ENCODE assay signal across 1 cellular context in the genomic region with DNA sequence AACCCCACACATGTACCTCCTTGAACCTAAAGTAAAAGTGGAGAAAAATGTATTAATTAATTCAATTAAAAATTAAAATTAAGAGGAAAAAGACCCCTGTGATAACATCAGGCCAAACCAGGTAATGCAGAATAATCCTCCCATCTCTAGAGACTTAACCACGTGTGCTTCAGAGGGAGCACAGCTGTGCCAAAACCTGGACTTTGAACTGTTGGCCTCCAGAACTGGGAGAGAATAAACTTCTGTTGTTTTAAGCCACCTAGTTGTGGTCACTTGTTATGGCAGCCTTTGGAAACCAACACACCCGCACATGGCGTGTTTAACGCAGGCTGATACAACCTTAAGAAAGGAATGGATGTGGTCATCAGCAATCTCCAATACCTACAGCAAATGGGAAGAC.
TF ChIP-seq lines count a peak whose summit lies in the region.

No MANE protein-coding gene starts in this region.

TF ChIP-seq in GM23338, 12 proteins besides CTCF, POLR2A, EP300 and RAD21 (continued from another document):
- TF ChIP-seq, protein P1, sequence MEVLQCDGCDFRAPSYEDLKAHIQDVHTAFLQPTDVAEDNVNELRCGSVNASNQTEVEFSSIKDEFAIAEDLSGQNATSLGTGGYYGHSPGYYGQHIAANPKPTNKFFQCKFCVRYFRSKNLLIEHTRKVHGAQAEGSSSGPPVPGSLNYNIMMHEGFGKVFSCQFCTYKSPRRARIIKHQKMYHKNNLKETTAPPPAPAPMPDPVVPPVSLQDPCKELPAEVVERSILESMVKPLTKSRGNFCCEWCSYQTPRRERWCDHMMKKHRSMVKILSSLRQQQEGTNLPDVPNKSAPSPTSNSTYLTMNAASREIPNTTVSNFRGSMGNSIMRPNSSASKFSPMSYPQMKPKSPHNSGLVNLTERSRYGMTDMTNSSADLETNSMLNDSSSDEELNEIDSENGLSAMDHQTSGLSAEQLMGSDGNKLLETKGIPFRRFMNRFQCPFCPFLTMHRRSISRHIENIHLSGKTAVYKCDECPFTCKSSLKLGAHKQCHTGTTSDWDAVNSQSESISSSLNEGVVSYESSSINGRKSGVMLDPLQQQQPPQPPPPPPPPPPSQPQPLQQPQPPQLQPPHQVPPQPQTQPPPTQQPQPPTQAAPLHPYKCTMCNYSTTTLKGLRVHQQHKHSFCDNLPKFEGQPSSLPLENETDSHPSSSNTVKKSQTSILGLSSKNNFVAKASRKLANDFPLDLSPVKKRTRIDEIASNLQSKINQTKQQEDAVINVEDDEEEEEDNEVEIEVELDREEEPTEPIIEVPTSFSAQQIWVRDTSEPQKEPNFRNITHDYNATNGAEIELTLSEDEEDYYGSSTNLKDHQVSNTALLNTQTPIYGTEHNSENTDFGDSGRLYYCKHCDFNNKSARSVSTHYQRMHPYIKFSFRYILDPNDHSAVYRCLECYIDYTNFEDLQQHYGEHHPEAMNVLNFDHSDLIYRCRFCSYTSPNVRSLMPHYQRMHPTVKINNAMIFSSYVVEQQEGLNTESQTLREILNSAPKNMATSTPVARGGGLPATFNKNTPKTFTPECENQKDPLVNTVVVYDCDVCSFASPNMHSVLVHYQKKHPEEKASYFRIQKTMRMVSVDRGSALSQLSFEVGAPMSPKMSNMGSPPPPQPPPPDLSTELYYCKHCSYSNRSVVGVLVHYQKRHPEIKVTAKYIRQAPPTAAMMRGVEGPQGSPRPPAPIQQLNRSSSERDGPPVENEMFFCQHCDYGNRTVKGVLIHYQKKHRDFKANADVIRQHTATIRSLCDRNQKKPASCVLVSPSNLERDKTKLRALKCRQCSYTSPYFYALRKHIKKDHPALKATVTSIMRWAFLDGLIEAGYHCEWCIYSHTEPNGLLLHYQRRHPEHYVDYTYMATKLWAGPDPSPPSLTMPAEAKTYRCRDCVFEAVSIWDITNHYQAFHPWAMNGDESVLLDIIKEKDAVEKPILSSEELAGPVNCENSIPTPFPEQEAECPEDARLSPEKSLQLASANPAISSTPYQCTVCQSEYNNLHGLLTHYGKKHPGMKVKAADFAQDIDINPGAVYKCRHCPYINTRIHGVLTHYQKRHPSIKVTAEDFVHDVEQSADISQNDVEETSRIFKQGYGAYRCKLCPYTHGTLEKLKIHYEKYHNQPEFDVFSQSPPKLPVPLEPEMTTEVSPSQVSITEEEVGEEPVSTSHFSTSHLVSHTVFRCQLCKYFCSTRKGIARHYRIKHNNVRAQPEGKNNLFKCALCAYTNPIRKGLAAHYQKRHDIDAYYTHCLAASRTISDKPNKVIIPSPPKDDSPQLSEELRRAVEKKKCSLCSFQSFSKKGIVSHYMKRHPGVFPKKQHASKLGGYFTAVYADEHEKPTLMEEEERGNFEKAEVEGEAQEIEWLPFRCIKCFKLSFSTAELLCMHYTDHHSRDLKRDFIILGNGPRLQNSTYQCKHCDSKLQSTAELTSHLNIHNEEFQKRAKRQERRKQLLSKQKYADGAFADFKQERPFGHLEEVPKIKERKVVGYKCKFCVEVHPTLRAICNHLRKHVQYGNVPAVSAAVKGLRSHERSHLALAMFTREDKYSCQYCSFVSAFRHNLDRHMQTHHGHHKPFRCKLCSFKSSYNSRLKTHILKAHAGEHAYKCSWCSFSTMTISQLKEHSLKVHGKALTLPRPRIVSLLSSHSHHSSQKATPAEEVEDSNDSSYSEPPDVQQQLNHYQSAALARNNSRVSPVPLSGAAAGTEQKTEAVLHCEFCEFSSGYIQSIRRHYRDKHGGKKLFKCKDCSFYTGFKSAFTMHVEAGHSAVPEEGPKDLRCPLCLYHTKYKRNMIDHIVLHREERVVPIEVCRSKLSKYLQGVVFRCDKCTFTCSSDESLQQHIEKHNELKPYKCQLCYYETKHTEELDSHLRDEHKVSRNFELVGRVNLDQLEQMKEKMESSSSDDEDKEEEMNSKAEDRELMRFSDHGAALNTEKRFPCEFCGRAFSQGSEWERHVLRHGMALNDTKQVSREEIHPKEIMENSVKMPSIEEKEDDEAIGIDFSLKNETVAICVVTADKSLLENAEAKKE (CRISPR knock-in tag; IDR thresholded peaks at IDR 0.05): no peak
- TF ChIP-seq STAT1 (IDR thresholded peaks at IDR 0.05; ENCODE audit: unreplicated experiment) (no peak), EZH2 (IDR thresholded peaks at IDR 0.05; ENCODE audit: low read depth, unreplicated experiment) (no peak)
